ENCODE assay signal across 8 cellular contexts in genomic region chr15:40807028-40807887, GRCh38. TPM values are rescaled to one million over a fixed set of nuclear protein-coding genes. Genes with fewer than 3 reads are reported as not detected.
DNase-seq lines count a peak whose midpoint lies in the region; ATAC-seq and TF ChIP-seq lines count a peak whose summit lies in the region.

Gene DNAJC17 (minus strand): TSS chr15:40807473. CDS start chr15:40807446, 27 bp downstream.
Gene ZFYVE19 (plus strand): TSS chr15:40807089. CDS start chr15:40807590, 501 bp downstream.

- CTCF ChIA-PET in Panc1 (lab: Charles Lee): interaction anchor here (0.6 to 2.0 kb wide), 4 partner anchors 25 to 85 kb away, joined by 3 to 4 read pairs (median 4); no protein-coding TSS in a partner anchor

- POLR2A ChIA-PET in Panc1 (lab: Charles Lee): interaction anchor here (0.6 kb wide), 1 partner anchor 113 kb away, joined by 3 read pairs; no protein-coding TSS in a partner anchor

- ATAC-seq in GM21723 (IDR thresholded peaks at IDR 0.05; ENCODE audit: unreplicated experiment): peak; percentile 93
- peak; percentile 99 for ATAC-seq in Panc1
- peak; percentile 98 for ATAC-seq in activated T-cell treated with anti-CD3 and anti-CD28 coated beads, Interleukin-2, amount 50 U/mL, for 4 hours

- H3K9me3 ChIP-seq in Panc1 (ENCODE audit: control insufficient read depth, insufficient read depth, low read depth, low read length) (no peaks in the 10 kb centered on the region), esophagus (ENCODE audit: control insufficient read depth in 2 of 2, insufficient read depth in 1 of 2, low read depth in 1 of 2, low read length in 1 of 2) (no peaks in the 10 kb centered on the region), muscle layer of colon (ENCODE audit: low read length) (no peaks in the 10 kb centered on the region)

- H3K27ac ChIP-seq in Panc1 (ENCODE audit: low read length) (peak within 1 kb of the TSS; percentile 94), esophagus (ENCODE audit: low read depth in 2 of 2, low read length in 1 of 2) (peak within 1 kb of the TSS; percentile 96 to 97), muscle layer of colon (ENCODE audit: low read depth, low read length) (peak within 1 kb of the TSS; percentile 90)

- peaks cover 10% of the 10 kb centered on the region for H3K4me1 ChIP-seq in Panc1 (ENCODE audit: control insufficient read depth, insufficient read depth, low read length)
- H3K4me1 ChIP-seq in esophagus (ENCODE audit: control insufficient read depth in 2 of 2, insufficient read depth in 2 of 2, low read length in 1 of 2): peaks cover 2% of the 10 kb centered on the region in 2 donors
- H3K4me1 ChIP-seq in muscle layer of colon (ENCODE audit: insufficient read depth, low read length): peaks cover 15% of the 10 kb centered on the region

- H3K36me3 ChIP-seq in Panc1 (ENCODE audit: control insufficient read depth, insufficient read depth, low read length) (no peaks in the 10 kb centered on the region), esophagus (ENCODE audit: control insufficient read depth in 2 of 2, insufficient read depth in 2 of 2, low read length in 1 of 2) (peaks cover 3 to 17% of the 10 kb centered on the region in 2 donors), muscle layer of colon (ENCODE audit: insufficient read depth, low read length) (peaks cover 9% of the 10 kb centered on the region)

- peaks cover 17% of the 10 kb centered on the region for H3K4me1 Mint-ChIP-seq in activated T-cell treated with anti-CD3 and anti-CD28 coated beads, Interleukin-2, amount 50 U/mL, for 4 hours (ENCODE audit: low read depth)

- peaks cover 9% of the 10 kb centered on the region for H3K36me3 Mint-ChIP-seq in activated T-cell treated with anti-CD3 and anti-CD28 coated beads, Interleukin-2, amount 50 U/mL, for 4 hours (ENCODE audit: insufficient read depth)

- TF ChIP-seq CTCF in Panc1 (IDR thresholded peaks at IDR 0.05): no peak

- BruUV-seq in Panc1 (replicated peaks; lab: Mats Ljungman, UMichigan): TSS peak; percentile 90

- H3K27me3 Mint-ChIP-seq in activated T-cell treated with anti-CD3 and anti-CD28 coated beads, Interleukin-2, amount 50 U/mL, for 4 hours (ENCODE audit: low read depth): no peaks in the 10 kb centered on the region

- peak within 1 kb of the TSS; percentile 86 to 90 for H3K4me3 ChIP-seq in Panc1 (ENCODE audit: low read depth in 2 of 2, low read length in 2 of 2)
- H3K4me3 ChIP-seq in esophagus (ENCODE audit: low read depth in 1 of 2, low read length in 2 of 2): peak within 1 kb of the TSS; percentile 93 to 98
- peak within 1 kb of the TSS; percentile 60 to 100 for H3K4me3 ChIP-seq in muscle layer of colon (ENCODE audit: low read depth in 1 of 2, low read length in 2 of 2)

- H3K4me3 Mint-ChIP-seq in activated T-cell treated with anti-CD3 and anti-CD28 coated beads, Interleukin-2, amount 50 U/mL, for 4 hours: peak within 1 kb of the TSS; percentile 98

- H3K9me3 Mint-ChIP-seq in activated T-cell treated with anti-CD3 and anti-CD28 coated beads, Interleukin-2, amount 50 U/mL, for 4 hours: no peaks in the 10 kb centered on the region

- in situ Hi-C loops in Panc1 (cut with HindIII; ENCODE audit: low pct_unique_long_range_greater_than_20kb, low sequenced_read_pairs): no loop called here

- 0% methylated on average over 62 to 64 of the region's 64 CpGs for WGBS in esophagus, 2 donors

- intact Hi-C loops in Panc1 (cut with micrococcal nuclease; ENCODE audit: unreplicated experiment): no loop called here

- DNase-seq in DMS79 (lab: John Stamatoyannopoulos, UW) (peak; percentile 88), KG1 (lab: John Stamatoyannopoulos, UW) (peak; percentile 93), Panc1 (ENCODE audit: low read depth, low spot score) (peak; percentile 90)
- peak; percentile 91 for DNase-seq in activated T-cell treated with anti-CD3 and anti-CD28 coated beads, Interleukin-2, amount 50 U/mL, for 4 hours
- DNase-seq in stimulated activated CD8-positive, alpha-beta memory T cell treated with anti-CD3 and anti-CD28 coated beads, Interleukin-7, amount 100 ng/mL, for 24 hours (ENCODE audit: low read depth): peak; percentile 92

- H3K27me3 ChIP-seq in Panc1 (ENCODE audit: control insufficient read depth, insufficient read depth, low read length) (no peaks in the 10 kb centered on the region), esophagus (ENCODE audit: control insufficient read depth in 1 of 2, insufficient read depth in 2 of 2, low read length in 2 of 2) (no peaks in the 10 kb centered on the region), muscle layer of colon (ENCODE audit: control insufficient read depth in 1 of 2, insufficient read depth in 2 of 2, low read length in 2 of 2) (no peaks in the 10 kb centered on the region)

- peak within 1 kb of the TSS; percentile 93 for H3K9ac ChIP-seq in muscle layer of colon (ENCODE audit: low read length)

RNA-seq across cellular contexts. Expression of gene DNAJC17, which starts in this region (rescaled TPM):
- 39.3 TPM for total RNA-seq in Panc1 (2021; ENCODE audit: unreplicated experiment)
- polyA plus RNA-seq in Panc1 (2012; ENCODE audit: insufficient read length): 47.3 TPM
- total RNA-seq in activated T-cell treated with anti-CD3 and anti-CD28 coated beads, Interleukin-2, amount 50 U/mL, for 4 hours: 10 to 100 TPM; 49.1 to 62.1 (median 49.9) TPM
- polyA plus RNA-seq in esophagus: 10 to 100 TPM; 51.3 to 88.1 TPM

RNA-seq across cellular contexts. Expression of gene ZFYVE19, which starts in this region (rescaled TPM):
- 39.5 TPM for total RNA-seq in Panc1 (2021; ENCODE audit: unreplicated experiment)
- polyA plus RNA-seq in Panc1 (2012; ENCODE audit: insufficient read length): 46.8 TPM
- total RNA-seq in activated T-cell treated with anti-CD3 and anti-CD28 coated beads, Interleukin-2, amount 50 U/mL, for 4 hours: 10 to 100 TPM; 19.5 to 23.5 (median 20.3) TPM
- 10 to 100 TPM; 22.5 to 45.5 TPM for polyA plus RNA-seq in esophagus

Comparison
In these comparisons a context has a peak if more than half of its experiments do, and no peak if none do; other contexts are left out.
1. Peak in every context shown above with its lines: DNase-seq, ATAC-seq, H3K4me3 ChIP-seq and H3K27ac ChIP-seq.